1 cellular context compared by ENCODE assay signal in the genomic region with DNA sequence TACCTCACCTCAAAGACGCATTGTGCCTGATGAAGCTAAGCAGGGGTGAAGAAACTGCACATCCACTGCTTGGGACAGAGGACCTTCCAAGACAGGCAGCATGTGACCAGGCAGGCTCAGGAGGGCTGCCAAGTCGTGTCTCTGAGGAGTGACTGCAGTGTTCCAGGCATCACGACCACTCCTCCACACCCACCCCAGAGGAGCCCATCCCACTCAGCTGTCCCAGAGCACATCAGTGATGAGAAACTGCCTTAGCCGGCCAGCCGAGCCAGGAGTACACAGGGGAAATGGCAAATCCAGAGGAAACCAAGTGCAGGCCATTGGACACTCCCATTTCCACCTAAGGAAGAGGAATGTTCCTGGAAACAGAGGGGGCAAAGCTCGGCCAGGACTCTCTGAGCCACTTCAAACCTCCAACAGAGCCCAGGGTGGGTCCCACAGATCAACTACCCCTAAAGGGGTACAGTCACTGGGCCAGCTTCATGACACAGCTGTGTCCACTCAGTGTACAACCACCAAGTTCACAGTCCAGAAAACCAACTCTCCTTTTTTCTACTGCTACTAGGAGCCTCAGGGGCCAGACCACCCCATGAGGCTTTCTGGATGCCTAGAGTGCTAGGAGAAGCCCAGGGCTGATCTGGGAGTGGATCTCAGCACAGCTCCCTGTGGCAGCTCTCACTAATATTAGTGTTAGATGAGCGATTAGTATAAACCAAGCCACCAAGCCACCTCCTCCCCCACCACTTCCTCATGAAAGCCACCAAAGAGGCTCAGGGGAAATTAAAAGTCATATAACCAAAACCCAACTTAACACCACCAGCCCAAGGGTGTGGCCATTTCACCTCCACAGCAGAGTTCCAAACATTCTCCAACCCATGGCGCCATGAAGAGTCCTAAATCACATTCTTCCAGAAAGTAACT.
TF ChIP-seq lines count a peak whose summit lies in the region.

No MANE protein-coding gene starts in this region.

TF ChIP-seq in SK-N-SH, 30 proteins besides CTCF, POLR2A, EP300 and RAD21 (continued from another document):
- TF ChIP-seq, protein P1, sequence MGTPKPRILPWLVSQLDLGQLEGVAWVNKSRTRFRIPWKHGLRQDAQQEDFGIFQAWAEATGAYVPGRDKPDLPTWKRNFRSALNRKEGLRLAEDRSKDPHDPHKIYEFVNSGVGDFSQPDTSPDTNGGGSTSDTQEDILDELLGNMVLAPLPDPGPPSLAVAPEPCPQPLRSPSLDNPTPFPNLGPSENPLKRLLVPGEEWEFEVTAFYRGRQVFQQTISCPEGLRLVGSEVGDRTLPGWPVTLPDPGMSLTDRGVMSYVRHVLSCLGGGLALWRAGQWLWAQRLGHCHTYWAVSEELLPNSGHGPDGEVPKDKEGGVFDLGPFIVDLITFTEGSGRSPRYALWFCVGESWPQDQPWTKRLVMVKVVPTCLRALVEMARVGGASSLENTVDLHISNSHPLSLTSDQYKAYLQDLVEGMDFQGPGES (IDR thresholded peaks at IDR 0.05; ENCODE audit: low read depth, low read length), result no peak
- TF ChIP-seq RXRA (IDR thresholded peaks at IDR 0.05; ENCODE audit: borderline replicate concordance, low read depth) (no peak), GABPA (IDR thresholded peaks at IDR 0.05; ENCODE audit: low read depth) (no peak), TCF12 (IDR thresholded peaks at IDR 0.05) (no peak), FOXM1 (IDR thresholded peaks at IDR 0.05; ENCODE audit: low read depth) (no peak), YY1 (IDR thresholded peaks at IDR 0.05; ENCODE audit: low read depth) (no peak), SIN3A (IDR thresholded peaks at IDR 0.05; ENCODE audit: borderline replicate concordance, low read depth, low read length) (no peak)
- TF ChIP-seq, protein P2, sequence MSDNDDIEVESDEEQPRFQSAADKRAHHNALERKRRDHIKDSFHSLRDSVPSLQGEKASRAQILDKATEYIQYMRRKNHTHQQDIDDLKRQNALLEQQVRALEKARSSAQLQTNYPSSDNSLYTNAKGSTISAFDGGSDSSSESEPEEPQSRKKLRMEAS (IDR thresholded peaks at IDR 0.05; ENCODE audit: low read depth), result no peak
- TF ChIP-seq, protein P3, sequence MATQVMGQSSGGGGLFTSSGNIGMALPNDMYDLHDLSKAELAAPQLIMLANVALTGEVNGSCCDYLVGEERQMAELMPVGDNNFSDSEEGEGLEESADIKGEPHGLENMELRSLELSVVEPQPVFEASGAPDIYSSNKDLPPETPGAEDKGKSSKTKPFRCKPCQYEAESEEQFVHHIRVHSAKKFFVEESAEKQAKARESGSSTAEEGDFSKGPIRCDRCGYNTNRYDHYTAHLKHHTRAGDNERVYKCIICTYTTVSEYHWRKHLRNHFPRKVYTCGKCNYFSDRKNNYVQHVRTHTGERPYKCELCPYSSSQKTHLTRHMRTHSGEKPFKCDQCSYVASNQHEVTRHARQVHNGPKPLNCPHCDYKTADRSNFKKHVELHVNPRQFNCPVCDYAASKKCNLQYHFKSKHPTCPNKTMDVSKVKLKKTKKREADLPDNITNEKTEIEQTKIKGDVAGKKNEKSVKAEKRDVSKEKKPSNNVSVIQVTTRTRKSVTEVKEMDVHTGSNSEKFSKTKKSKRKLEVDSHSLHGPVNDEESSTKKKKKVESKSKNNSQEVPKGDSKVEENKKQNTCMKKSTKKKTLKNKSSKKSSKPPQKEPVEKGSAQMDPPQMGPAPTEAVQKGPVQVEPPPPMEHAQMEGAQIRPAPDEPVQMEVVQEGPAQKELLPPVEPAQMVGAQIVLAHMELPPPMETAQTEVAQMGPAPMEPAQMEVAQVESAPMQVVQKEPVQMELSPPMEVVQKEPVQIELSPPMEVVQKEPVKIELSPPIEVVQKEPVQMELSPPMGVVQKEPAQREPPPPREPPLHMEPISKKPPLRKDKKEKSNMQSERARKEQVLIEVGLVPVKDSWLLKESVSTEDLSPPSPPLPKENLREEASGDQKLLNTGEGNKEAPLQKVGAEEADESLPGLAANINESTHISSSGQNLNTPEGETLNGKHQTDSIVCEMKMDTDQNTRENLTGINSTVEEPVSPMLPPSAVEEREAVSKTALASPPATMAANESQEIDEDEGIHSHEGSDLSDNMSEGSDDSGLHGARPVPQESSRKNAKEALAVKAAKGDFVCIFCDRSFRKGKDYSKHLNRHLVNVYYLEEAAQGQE (IDR thresholded peaks at IDR 0.05; ENCODE audit: low read depth, low read length), result no peak
- TF ChIP-seq, protein P4, sequence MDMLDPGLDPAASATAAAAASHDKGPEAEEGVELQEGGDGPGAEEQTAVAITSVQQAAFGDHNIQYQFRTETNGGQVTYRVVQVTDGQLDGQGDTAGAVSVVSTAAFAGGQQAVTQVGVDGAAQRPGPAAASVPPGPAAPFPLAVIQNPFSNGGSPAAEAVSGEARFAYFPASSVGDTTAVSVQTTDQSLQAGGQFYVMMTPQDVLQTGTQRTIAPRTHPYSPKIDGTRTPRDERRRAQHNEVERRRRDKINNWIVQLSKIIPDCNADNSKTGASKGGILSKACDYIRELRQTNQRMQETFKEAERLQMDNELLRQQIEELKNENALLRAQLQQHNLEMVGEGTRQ (IDR thresholded peaks at IDR 0.05; ENCODE audit: borderline replicate concordance, low read depth, low read length), result no peak
